Comparison of ENCODE assay signal across 13 cellular contexts in the genomic region with DNA sequence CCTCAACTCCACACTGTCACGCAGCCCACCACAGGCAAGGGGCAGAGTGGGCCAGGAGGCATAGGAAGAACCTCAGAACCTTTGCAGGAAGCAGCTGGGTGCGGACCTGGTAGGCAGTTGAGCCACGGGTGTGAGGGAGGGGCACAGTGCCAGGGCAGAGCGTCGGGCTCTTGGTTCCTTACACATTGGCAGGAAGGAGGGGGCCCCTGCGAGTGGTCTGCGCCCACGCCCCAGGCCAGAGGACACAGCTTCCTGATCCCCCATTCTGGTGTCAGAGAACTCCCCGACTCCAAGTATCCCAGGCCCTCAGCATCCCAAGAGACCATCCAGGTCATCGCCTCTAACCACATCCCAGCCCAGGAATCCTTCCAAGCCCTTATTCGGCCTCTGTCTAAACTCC.
DNase-seq lines count a peak whose midpoint lies in the region; ATAC-seq and TF ChIP-seq lines count a peak whose summit lies in the region.
"Had no signal": no experiment of that assay in that cellular context is flagged by ENCODE, and none has a peak within 500 bp of the region (broad histone marks: within the 10 kb centered on the region; RNA-seq: fewer than 3 reads in every experiment).

No MANE protein-coding gene starts in this region.

- peaks cover 37% of the 10 kb centered on the region for H3K4me1 ChIP-seq in OCI-LY3 (ENCODE audit: low read length)
- H3K4me1 ChIP-seq in esophagus squamous epithelium = peaks cover 37 to 98% (median 43%) of the 10 kb centered on the region in 3 donors
- peaks cover 60% of the 10 kb centered on the region for H3K4me1 ChIP-seq in muscle layer of colon (ENCODE audit: insufficient read depth, low read length)
- H3K4me1 ChIP-seq in testis = peaks cover 24% of the 10 kb centered on the region

- intact Hi-C loops in esophagus squamous epithelium (cut with DNase I) (no loop called here), testis (cut with DNase I; ENCODE audit: low total_unique reads) (no loop called here)

- H2AFZ ChIP-seq in OCI-LY3 (ENCODE audit: low read depth, low read length) = no peak overlapping the region

- ATAC-seq in omental fat pad (ENCODE audit: low FRiP score) = no peak
- no peak for ATAC-seq in GM19328 (IDR thresholded peaks at IDR 0.05; ENCODE audit: unreplicated experiment)

- H3K9me3 ChIP-seq in OCI-LY3 (ENCODE audit: insufficient read depth, low read length) (no peaks in the 10 kb centered on the region), esophagus squamous epithelium (no peaks in the 10 kb centered on the region), muscle layer of colon (ENCODE audit: low read length) (no peaks in the 10 kb centered on the region), testis (no peaks in the 10 kb centered on the region)
- H3K9me3 ChIP-seq: Caco-2 had no signal

- no peaks in the 10 kb centered on the region for H4K20me1 ChIP-seq in OCI-LY3 (ENCODE audit: insufficient read depth, low read length)

- DNase-seq in esophagus squamous epithelium (lab: John Stamatoyannopoulos, UW) (no peak), testis (no peak), NCI-H345 treated with DMSO at 0.1 percent for 48 hours (lab: John Stamatoyannopoulos, UW; ENCODE audit: unreplicated experiment) (no peak), omental fat pad (ENCODE audit: low spot score) (no peak)
- DNase-seq in activated CD4-positive, alpha-beta T cell treated with anti-CD3 and anti-CD28 coated beads, Interleukin-2, amount 50 U/mL, for 1 hour = no peak
- DNase-seq: activated CD4-positive, alpha-beta T cell treated with anti-CD3 and anti-CD28 coated beads for 4 hours; Caco-2; cerebellar nuclear complex; NCI-H1092; small intestine had no signal

- no peak for TF ChIP-seq POLR2A in esophagus squamous epithelium (IDR thresholded peaks at IDR 0.05)
- TF ChIP-seq POLR2A in testis (IDR thresholded peaks at IDR 0.05) = no peak

- no peak for TF ChIP-seq CTCF in OCI-LY3 (IDR thresholded peaks at IDR 0.05; ENCODE audit: low read depth, low read length)
- no peak for TF ChIP-seq CTCF in esophagus squamous epithelium (IDR thresholded peaks at IDR 0.05)
- TF ChIP-seq CTCF in testis (IDR thresholded peaks at IDR 0.05) = no peak
- TF ChIP-seq CTCF in omental fat pad (IDR thresholded peaks at IDR 0.05) = no peak

- no peak overlapping the region for H3K27ac ChIP-seq in OCI-LY3 (ENCODE audit: low read length)
- peak overlapping the region; percentile 61 to 95 (median 92) for H3K27ac ChIP-seq in esophagus squamous epithelium
- peak overlapping the region; percentile 97 for H3K27ac ChIP-seq in muscle layer of colon (ENCODE audit: low read depth, low read length)
- peak overlapping the region; percentile 70 to 81 for H3K27ac ChIP-seq in testis

- H3K4me3 ChIP-seq in OCI-LY3 (ENCODE audit: low read length) (no peak overlapping the region), esophagus squamous epithelium (peak overlapping the region; percentile 30 to 72 (median 58)), muscle layer of colon (ENCODE audit: low read depth in 1 of 2, low read length in 2 of 2) (peak overlapping the region; percentile 85 to 92), testis (peak overlapping the region; percentile 55 to 77)

- no peaks in the 10 kb centered on the region; the same call in 1 of the 2 replicates for H3K79me2 ChIP-seq in OCI-LY3 (ENCODE audit: low read length)

- 52 to 62% methylated on average over 3 to 8 of the region's 11 CpGs for WGBS in esophagus squamous epithelium, 2 donors
- WGBS in testis, 2 donors = 30 to 64% methylated on average over 6 to 11 of the region's 11 CpGs

- H3K27me3 ChIP-seq in OCI-LY3 (ENCODE audit: low read depth, low read length) (peaks cover 7% of the 10 kb centered on the region; the same call in 1 of the 2 replicates), esophagus squamous epithelium (no peaks in the 10 kb centered on the region), muscle layer of colon (ENCODE audit: control insufficient read depth in 1 of 2, insufficient read depth in 2 of 2, low read length in 2 of 2) (no peaks in the 10 kb centered on the region), testis (no peaks in the 10 kb centered on the region)

- H3K4me2 ChIP-seq in OCI-LY3 (ENCODE audit: low read length) = 0 out of 2 replicates have a peak overlapping the region, but pooled peaks have one; percentile 90

- H3K36me3 ChIP-seq in OCI-LY3 (replicated peaks; ENCODE audit: low read depth, low read length) = no peaks in the 10 kb centered on the region
- peaks cover 0 to 5% (median 0%) of the 10 kb centered on the region in 3 donors for H3K36me3 ChIP-seq in esophagus squamous epithelium
- H3K36me3 ChIP-seq in muscle layer of colon (ENCODE audit: insufficient read depth, low read length) = peaks cover 11% of the 10 kb centered on the region
- no peaks in the 10 kb centered on the region for H3K36me3 ChIP-seq in testis (ENCODE audit: low read depth, missing control alignments)

- H3K9ac ChIP-seq in OCI-LY3 (ENCODE audit: low read length) = no peak overlapping the region
- peak overlapping the region; percentile 94 for H3K9ac ChIP-seq in muscle layer of colon (ENCODE audit: low read length)
